ENCODE assay signal across 10 cellular contexts in the genomic region with DNA sequence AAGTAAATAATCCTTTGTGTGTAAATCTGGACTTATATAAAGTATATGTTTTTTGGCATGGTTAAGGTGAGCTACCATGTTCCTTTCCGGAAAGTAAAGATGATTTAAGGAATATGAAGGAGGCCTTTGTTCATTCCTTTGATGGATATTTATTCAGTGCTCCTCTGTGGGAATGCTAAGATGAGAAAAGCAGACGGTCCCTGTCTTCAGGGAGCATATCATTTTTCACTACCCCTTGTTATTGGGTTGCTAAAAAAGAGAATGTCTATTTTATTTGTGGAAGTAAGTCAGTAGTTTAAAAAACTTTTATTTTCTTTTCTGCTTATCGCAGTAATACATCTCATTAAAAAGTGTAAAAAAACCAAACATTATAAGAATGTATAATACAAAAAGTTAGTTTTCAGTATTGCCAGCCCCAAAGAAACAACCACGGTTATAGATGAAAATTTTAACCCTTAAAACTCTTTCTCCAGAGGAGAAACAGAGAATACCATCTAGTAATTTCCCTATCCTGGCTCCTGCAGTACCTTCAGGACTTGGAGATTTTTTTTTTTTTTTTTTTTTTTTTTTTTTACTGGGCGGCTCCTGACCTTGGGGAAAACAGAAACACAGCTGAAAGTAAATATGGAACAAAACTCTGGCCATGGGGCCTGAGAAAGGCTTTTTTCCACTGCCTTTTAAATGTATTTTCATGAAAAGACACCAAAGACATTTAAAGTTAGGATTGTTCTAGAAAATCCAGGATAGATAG. TPM values are rescaled to one million over a fixed set of nuclear protein-coding genes. Genes with fewer than 3 reads are reported as not detected.
DNase-seq lines count a peak whose midpoint lies in the region; ATAC-seq and TF ChIP-seq lines count a peak whose summit lies in the region.
"Had no signal": no experiment of that assay in that cellular context is flagged by ENCODE, and none has a peak within 500 bp of the region (broad histone marks: within the 10 kb centered on the region; RNA-seq: fewer than 3 reads in every experiment).

No MANE protein-coding gene starts in this region.

- H3K4me3 ChIP-seq in right lobe of liver, result peak overlapping the region; percentile 4 to 37 (median 31)
- peak overlapping the region in 3 of 4 donors; percentile 15 to 50 (median 25) for H3K4me3 ChIP-seq in transverse colon

- H3K9me3 Mint-ChIP-seq in activated T-cell treated with anti-CD3 and anti-CD28 coated beads, Interleukin-2, amount 50 U/mL, for 4 hours, result no peaks in the 10 kb centered on the region
- no peaks in the 10 kb centered on the region for H3K9me3 Mint-ChIP-seq in activated naive CD8-positive, alpha-beta T cell treated with anti-CD3 and anti-CD28 coated beads for 36 hours

- TF ChIP-seq EP300 in transverse colon (IDR thresholded peaks at IDR 0.05; ENCODE audit: low read depth), result no peak

- peak overlapping the region; percentile 91 for H3K27ac Mint-ChIP-seq in activated naive CD8-positive, alpha-beta T cell treated with anti-CD3 and anti-CD28 coated beads for 36 hours

- DNase-seq in activated T-cell treated with anti-CD3 and anti-CD28 coated beads, Interleukin-2, amount 50 U/mL, for 4 hours, result no peak
- DNase-seq in activated T-cell treated with anti-CD3 and anti-CD28 coated beads, Interleukin-2, amount 50 U/mL, for 1 hour, result no peak
- DNase-seq in activated naive CD8-positive, alpha-beta T cell treated with anti-CD3 and anti-CD28 coated beads for 36 hours, result no peak
- DNase-seq in right lobe of liver, result no peak
- no peak for DNase-seq in transverse colon
- no peak for DNase-seq in stimulated activated CD8-positive, alpha-beta memory T cell treated with anti-CD3 and anti-CD28 coated beads, Interleukin-4, amount 100 ng/mL, for 48 hours
- DNase-seq: H7, NCI-H226 had no signal

- ATAC-seq in activated T-cell treated with anti-CD3 and anti-CD28 coated beads, Interleukin-2, amount 50 U/mL, for 4 hours, result no peak
- ATAC-seq in right lobe of liver (peak; percentile 38 to 58 (median 50)), HG03039 (IDR thresholded peaks at IDR 0.05; ENCODE audit: unreplicated experiment) (no peak), HG03159 (IDR thresholded peaks at IDR 0.05; ENCODE audit: unreplicated experiment) (no peak)

- in situ Hi-C loops in transverse colon (cut with MboI; ENCODE audit: low pct_ligation_motif_present in 1 of 4, low pct_unique_long_range_greater_than_20kb in 1 of 4, low sequenced_read_pairs in 3 of 4), result no loop called here

- no peaks in the 10 kb centered on the region for H3K36me3 ChIP-seq in right lobe of liver
- no peaks in the 10 kb centered on the region for H3K36me3 ChIP-seq in transverse colon

- H3K4me1 Mint-ChIP-seq in activated T-cell treated with anti-CD3 and anti-CD28 coated beads, Interleukin-2, amount 50 U/mL, for 4 hours (ENCODE audit: low read depth), result peaks cover 13% of the 10 kb centered on the region
- H3K4me1 Mint-ChIP-seq in activated naive CD8-positive, alpha-beta T cell treated with anti-CD3 and anti-CD28 coated beads for 36 hours, result peaks cover 13% of the 10 kb centered on the region

- H3K27me3 ChIP-seq in right lobe of liver, result no peaks in the 10 kb centered on the region
- H3K27me3 ChIP-seq in transverse colon, result no peaks in the 10 kb centered on the region

- H3K27me3 Mint-ChIP-seq in activated T-cell treated with anti-CD3 and anti-CD28 coated beads, Interleukin-2, amount 50 U/mL, for 4 hours (ENCODE audit: low read depth), result no peaks in the 10 kb centered on the region
- no peaks in the 10 kb centered on the region for H3K27me3 Mint-ChIP-seq in activated naive CD8-positive, alpha-beta T cell treated with anti-CD3 and anti-CD28 coated beads for 36 hours

- peak overlapping the region; percentile 77 for H3K4me3 Mint-ChIP-seq in activated T-cell treated with anti-CD3 and anti-CD28 coated beads, Interleukin-2, amount 50 U/mL, for 4 hours
- peak overlapping the region; percentile 93 for H3K4me3 Mint-ChIP-seq in activated naive CD8-positive, alpha-beta T cell treated with anti-CD3 and anti-CD28 coated beads for 36 hours

- H3K9me3 ChIP-seq in right lobe of liver, result no peaks in the 10 kb centered on the region
- no peaks in the 10 kb centered on the region for H3K9me3 ChIP-seq in transverse colon

- no peak for TF ChIP-seq POLR2A in right lobe of liver (IDR thresholded peaks at IDR 0.05)
- no peak for TF ChIP-seq POLR2A in transverse colon (IDR thresholded peaks at IDR 0.05)

- H3K27ac ChIP-seq in right lobe of liver (peak overlapping the region; percentile 84 to 96 (median 92)), transverse colon (peak overlapping the region; percentile 63 to 86 (median 74))

- intact Hi-C loops in right lobe of liver (cut with DNase I) (no loop called here), transverse colon (cut with DNase I; ENCODE audit: low total_unique reads) (no loop called here)

- H3K4me1 ChIP-seq in right lobe of liver, result peaks cover 0 to 44% (median 7%) of the 10 kb centered on the region in 4 donors
- H3K4me1 ChIP-seq in transverse colon, result peaks cover 12 to 23% (median 14%) of the 10 kb centered on the region in 4 donors

- WGBS in right lobe of liver (ENCODE audit: insufficient coverage, low coverage, low lambda C conversion rate, missing lambda C conversion rate), result 52% methylated on average over 5 of the region's 5 CpGs
- 53 to 54% methylated on average over 4 to 5 of the region's 5 CpGs for WGBS in transverse colon (ENCODE audit: low coverage in 1 of 2), 2 donors

- H3K36me3 Mint-ChIP-seq in activated T-cell treated with anti-CD3 and anti-CD28 coated beads, Interleukin-2, amount 50 U/mL, for 4 hours (ENCODE audit: insufficient read depth), result no peaks in the 10 kb centered on the region
- no peaks in the 10 kb centered on the region for H3K36me3 Mint-ChIP-seq in activated naive CD8-positive, alpha-beta T cell treated with anti-CD3 and anti-CD28 coated beads for 36 hours

- TF ChIP-seq CTCF in right lobe of liver (IDR thresholded peaks at IDR 0.05), result no peak
- no peak for TF ChIP-seq CTCF in transverse colon (IDR thresholded peaks at IDR 0.05)

RNA-seq across cellular contexts. Expression of gene CNN3, which starts 35.3 kb away (rescaled TPM):
- total RNA-seq in activated T-cell treated with anti-CD3 and anti-CD28 coated beads, Interleukin-2, amount 50 U/mL, for 4 hours, result 1 to 10 TPM; 1.2 to 3.1 (median 1.9) TPM
- total RNA-seq in activated naive CD8-positive, alpha-beta T cell treated with anti-CD3 and anti-CD28 coated beads for 36 hours, result 10 to 100 TPM; 12.9 to 15.2 TPM
- 100 to 1,000 TPM in 2 of 6 experiments, 10 to 100 TPM in 4; 90.5 to 125 (median 99.3) TPM for total RNA-seq in right lobe of liver
- total RNA-seq in transverse colon, result 10 to 100 TPM; 22.4 to 96.2 (median 59.7) TPM

Comparison
In these comparisons a context has a peak if more than half of its experiments do, and no peak if none do; other contexts are left out.
1. ATAC-seq: peak in right lobe of liver (4 of 4); none in activated T-cell treated with anti-CD3 and anti-CD28 coated beads, Interleukin-2, amount 50 U/mL, for 4 hours (0 of 2), HG03039 (single experiment) and HG03159 (single experiment).